In the genomic region with DNA sequence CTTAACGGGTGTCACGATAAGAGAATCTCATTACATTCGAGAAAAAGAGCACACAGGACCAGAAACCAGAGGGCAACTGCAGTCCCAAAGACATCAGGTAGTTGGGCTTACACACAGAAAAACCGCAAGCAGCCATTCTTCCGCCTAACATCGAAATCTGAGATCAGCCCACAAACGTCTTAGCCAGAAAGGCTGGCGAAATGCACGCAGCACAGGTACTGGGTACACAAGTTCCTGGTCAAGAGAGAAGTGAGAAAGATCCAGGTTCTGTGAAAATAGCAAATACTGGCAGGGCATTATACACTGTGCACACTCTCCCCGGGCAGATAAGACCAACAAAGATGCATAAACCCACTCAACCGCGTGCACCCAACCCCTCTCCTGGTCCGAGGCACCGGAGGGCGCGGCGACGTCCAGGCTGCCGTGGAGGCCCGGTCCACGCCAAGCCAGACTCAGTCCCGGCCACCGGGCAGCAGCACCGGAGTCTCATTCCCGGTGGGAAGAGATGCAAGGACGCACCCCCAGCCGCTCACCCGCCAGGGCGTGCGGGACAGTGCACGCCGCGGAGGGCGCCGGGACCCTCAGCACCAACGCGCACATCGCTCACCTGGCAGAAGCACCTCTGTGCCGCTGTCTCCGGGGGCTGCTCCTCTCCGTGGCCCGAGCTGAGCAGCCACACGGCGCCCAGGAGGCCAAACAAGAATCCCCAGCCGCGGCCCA, we compare ENCODE assay signal across 9 cellular contexts. TPM values are rescaled to one million over a fixed set of nuclear protein-coding genes. Genes with fewer than 3 reads are reported as not detected.
DNase-seq lines count a peak whose midpoint lies in the region; ATAC-seq, FAIRE-seq and TF ChIP-seq lines count a peak whose summit lies in the region.
"Had no signal": no experiment of that assay in that cellular context is flagged by ENCODE, and none has a peak within 500 bp of the region (broad histone marks: within the 10 kb centered on the region; RNA-seq: fewer than 3 reads in every experiment).

No MANE protein-coding gene starts in this region.

- H2BK5ac ChIP-seq in trophoblast cell (ENCODE audit: low read depth, low read length, poor library complexity): peak overlapping the region; percentile 54

- peak overlapping the region; percentile 92 for H3K18ac ChIP-seq in trophoblast cell (ENCODE audit: low read length)

- peak; percentile 47 for ATAC-seq in GM21360 (IDR thresholded peaks at IDR 0.05; ENCODE audit: unreplicated experiment)
- peak; percentile 38 for ATAC-seq in RWPE2 (ENCODE audit: low read depth)

- peak overlapping the region; percentile 18 for H3K4ac ChIP-seq in trophoblast cell (ENCODE audit: low read depth, low read length)

- H4K12ac ChIP-seq in trophoblast cell (ENCODE audit: low read depth, low read length): peak overlapping the region; percentile 80

- H3K4me1 ChIP-seq in RWPE2 (ENCODE audit: insufficient read depth, poor library complexity, severe bottlenecking) (peaks cover 45% of the 10 kb centered on the region), trophoblast cell (ENCODE audit: control insufficient read depth in 1 of 2, insufficient read depth in 2 of 2, low read length in 2 of 2) (no peaks in the 10 kb centered on the region)

- H3K79me1 ChIP-seq in trophoblast cell (ENCODE audit: low read length): peaks cover 6% of the 10 kb centered on the region

- H4K91ac ChIP-seq in trophoblast cell (ENCODE audit: low read depth, low read length): peak overlapping the region; percentile 84

- H3K9ac ChIP-seq in trophoblast cell (ENCODE audit: low read length): peak overlapping the region; percentile 81

- H3K4me2 ChIP-seq in trophoblast cell (ENCODE audit: low read length): peak overlapping the region; percentile 80

- peak; percentile 83 for FAIRE-seq in urothelium cell line (lab: Jason Lieb, UNC)
- FAIRE-seq: islet of Langerhans had no signal

- H3K14ac ChIP-seq in trophoblast cell (ENCODE audit: low read length): peak overlapping the region; percentile 10

- peaks cover 6% of the 10 kb centered on the region for H3K79me2 ChIP-seq in trophoblast cell (ENCODE audit: control insufficient read depth, insufficient read depth, low read length, poor library complexity)

- H2BK120ac ChIP-seq in trophoblast cell (ENCODE audit: insufficient read depth, low read length, poor library complexity): peak overlapping the region; percentile 48

- DNase-seq in DMS53 (lab: John Stamatoyannopoulos, UW) (peak; percentile 67), HS-5 (ENCODE audit: low read depth) (peak; percentile 31), RWPE2 (ENCODE audit: low spot score) (peak; percentile 69), head of caudate nucleus (peak in 33 of 42 donors; percentile 13 to 62 (median 34)), trophoblast cell (peak; percentile 25 to 53), urothelium cell line (ENCODE audit: low spot score) (peak; percentile 56)
- peak; percentile 48 for DNase-seq in activated gamma-delta T cell treated with anti-CD3 and anti-CD28 coated beads, Interleukin-2, amount 50 U/mL, for 16 hours (ENCODE audit: low read depth)

- no peak overlapping the region for H3K23ac ChIP-seq in trophoblast cell (ENCODE audit: low read length)

- peaks cover 26% of the 10 kb centered on the region for H3K36me3 ChIP-seq in RWPE2 (ENCODE audit: low read depth)
- no peaks in the 10 kb centered on the region for H3K36me3 ChIP-seq in trophoblast cell (ENCODE audit: control insufficient read depth in 1 of 2, insufficient read depth in 2 of 2, low read length in 2 of 2)

- WGBS in trophoblast cell (ENCODE audit: extremely low coverage, insufficient coverage, insufficient read length): no CpG with 5 or more reads among the region's 46 CpGs

- H3K9me3 ChIP-seq in RWPE2 (ENCODE audit: severe bottlenecking) (no peaks in the 10 kb centered on the region), trophoblast cell (ENCODE audit: insufficient read depth, low read depth, low read length) (no peaks in the 10 kb centered on the region)

- H3K27me3 ChIP-seq in RWPE2 (ENCODE audit: insufficient read depth, poor library complexity, severe bottlenecking) (no peaks in the 10 kb centered on the region), trophoblast cell (ENCODE audit: insufficient read depth, low read length) (no peaks in the 10 kb centered on the region)

- H3K27ac ChIP-seq in RWPE2 (ENCODE audit: poor library complexity, severe bottlenecking) (peak overlapping the region; percentile 88), trophoblast cell (ENCODE audit: low read depth, low read length) (peak overlapping the region; percentile 5)

- peak overlapping the region; percentile 62 for H2AFZ ChIP-seq in trophoblast cell (ENCODE audit: insufficient read depth, low read length, poor library complexity)

- peak overlapping the region; percentile 84 for H4K8ac ChIP-seq in trophoblast cell (ENCODE audit: low read depth, low read length)

- H2AK5ac ChIP-seq in trophoblast cell (ENCODE audit: low read length): no peak overlapping the region

- no peak overlapping the region for H2BK12ac ChIP-seq in trophoblast cell (ENCODE audit: low read length)

- H3K4me3 ChIP-seq in RWPE2 (ENCODE audit: severe bottlenecking) (peak overlapping the region; percentile 85), trophoblast cell (ENCODE audit: low read depth, low read length) (peak overlapping the region; percentile 93)

- intact Hi-C loops in head of caudate nucleus (cut with DNase I): no loop called here

- no peak for TF ChIP-seq CTCF in RWPE2 (IDR thresholded peaks at IDR 0.05; ENCODE audit: poor library complexity, severe bottlenecking)

RNA-seq across cellular contexts. Expression of gene ERO1A, which starts 0.4 kb away (rescaled TPM):
- 36.2 and 36.9 TPM in 2 replicates for polyA plus RNA-seq in trophoblast cell (2013)

RNA-seq across cellular contexts. Expression of gene PSMC6, which starts 12.1 kb away (rescaled TPM):
- 85.0 and 90.7 TPM in 2 replicates for polyA plus RNA-seq in trophoblast cell (2013)

RNA-seq across cellular contexts. Expression of gene STYX, which starts 35.0 kb away (rescaled TPM):
- 11.7 and 12.4 TPM in 2 replicates for polyA plus RNA-seq in trophoblast cell (2013)

Comparison
In these comparisons a context has a peak if more than half of its experiments do, and no peak if none do; other contexts are left out.
1. Peak in every context shown above with its lines: DNase-seq, ATAC-seq, H3K4me3 ChIP-seq and H3K27ac ChIP-seq.